1 cellular context compared by ENCODE assay signal in genomic region chr11:58165504-58166106, GRCh38.
TF ChIP-seq lines count a peak whose summit lies in the region.

No MANE protein-coding gene starts in this region.

TF ChIP-seq in HepG2, 621 proteins besides CTCF, POLR2A, EP300 and RAD21 (continued from another document):
- TF ChIP-seq E2F5 (CRISPR knock-in tag; conservative IDR thresholded peaks at IDR 0.05) (0 out of 2 replicates have a peak, but pooled peaks have one; percentile 38), ATF7-NPFF (CRISPR knock-in tag; IDR thresholded peaks at IDR 0.05; ENCODE audit: low read depth) (peak; percentile 32; the same call in 1 of the 2 replicates), NFIC (IDR thresholded peaks at IDR 0.05; ENCODE audit: low read length) (peak; percentile 98), ZNF639 (CRISPR knock-in tag; conservative IDR thresholded peaks at IDR 0.05) (0 out of 2 replicates have a peak, but pooled peaks have one; percentile 19), KDM4B (CRISPR knock-in tag; IDR thresholded peaks at IDR 0.05) (0 out of 2 replicates have a peak, but pooled peaks have one; percentile 50), PAXIP1 (CRISPR knock-in tag; conservative IDR thresholded peaks at IDR 0.05) (peak; percentile 97), TCF7L2 (IDR thresholded peaks at IDR 0.05; ENCODE audit: low read depth, low read length) (peak; percentile 76), ERF (CRISPR knock-in tag; IDR thresholded peaks at IDR 0.05) (peak; percentile 57; the same call in 1 of the 2 replicates), ZNF782 (CRISPR knock-in tag; IDR thresholded peaks at IDR 0.05; ENCODE audit: borderline replicate concordance) (no peak), ZGPAT (CRISPR knock-in tag; IDR thresholded peaks at IDR 0.05) (peak; percentile 92; the same call in 1 of the 2 replicates), ASH2L (IDR thresholded peaks at IDR 0.05; ENCODE audit: insufficient read length, low read depth, low read length) (peak; percentile 29), ZNF276 (CRISPR knock-in tag; IDR thresholded peaks at IDR 0.05; ENCODE audit: low read depth) (no peak), PATZ1 (CRISPR knock-in tag; IDR thresholded peaks at IDR 0.05) (peak; percentile 53; the same call in 1 of the 2 replicates), FOXC1 (CRISPR knock-in tag; IDR thresholded peaks at IDR 0.05; ENCODE audit: borderline replicate concordance) (peak; percentile 55; the same call in 1 of the 2 replicates), IRF2 (CRISPR knock-in tag; IDR thresholded peaks at IDR 0.05) (peak; percentile 68), ARID5B (CRISPR knock-in tag; IDR thresholded peaks at IDR 0.05) (peak; percentile 98), ZNF414 (CRISPR knock-in tag; IDR thresholded peaks at IDR 0.05) (peak; percentile 85; the same call in 1 of the 2 replicates), ETV5 (CRISPR knock-in tag; IDR thresholded peaks at IDR 0.05; ENCODE audit: borderline replicate concordance) (peak; percentile 78; the same call in 1 of the 2 replicates), ARNTL (CRISPR knock-in tag; IDR thresholded peaks at IDR 0.05) (peak; percentile 44; the same call in 1 of the 2 replicates), AGO1 (IDR thresholded peaks at IDR 0.05; ENCODE audit: low read depth, low read length, poor library complexity, severe bottlenecking) (no peak), MIER3 (CRISPR knock-in tag; IDR thresholded peaks at IDR 0.05; ENCODE audit: borderline replicate concordance) (peak; percentile 82; the same call in 1 of the 2 replicates), USF2 (IDR thresholded peaks at IDR 0.05; ENCODE audit: low read depth, low read length) (no peak), USF2 (CRISPR knock-in tag; IDR thresholded peaks at IDR 0.05; ENCODE audit: borderline replicate concordance) (no peak), MTA1 (CRISPR knock-in tag; IDR thresholded peaks at IDR 0.05; ENCODE audit: borderline replicate concordance) (peak; percentile 26; the same call in 1 of the 2 replicates), ZNF160 (CRISPR knock-in tag; IDR thresholded peaks at IDR 0.05) (no peak), HES4 (CRISPR knock-in tag; IDR thresholded peaks at IDR 0.05; ENCODE audit: borderline replicate concordance) (no peak), FOXA1 (IDR thresholded peaks at IDR 0.05) (no peak), FOXA1 (CRISPR knock-in tag; IDR thresholded peaks at IDR 0.05) (peak; percentile 90), ZNF326 (CRISPR knock-in tag; IDR thresholded peaks at IDR 0.05; ENCODE audit: borderline replicate concordance) (no peak), NR2F2 (IDR thresholded peaks at IDR 0.05; ENCODE audit: borderline replicate concordance, low read depth) (peak; percentile 94)
TF ChIP-seq in HepG2: peak in this region for 169.
